23 cellular contexts compared by ENCODE assay signal in genomic region chr5:177189965-177190364, GRCh38.
"Had no signal": no experiment of that assay in that cellular context is flagged by ENCODE, and none has a peak within 500 bp of the region (broad histone marks: within the 10 kb centered on the region; RNA-seq: fewer than 3 reads in every experiment).

No MANE protein-coding gene starts in this region.

- FAIRE-seq: colon, endometrium, keratinocyte, TTC549 had no signal

- H3K4me1 Mint-ChIP-seq: nephron had no signal

- H3K9me3 ChIP-seq: body of pancreas, left ventricle myocardium inferior, right atrium auricular region, tibial nerve, vagina had no signal

- DNase-seq: activated naive CD4-positive, alpha-beta T cell treated with anti-CD3 and anti-CD28 coated beads, Interleukin-2, amount 50 U/mL, for 16 hours; activated T-cell treated with anti-CD3 and anti-CD28 coated beads, Interleukin-2, amount 50 U/mL, for 1 hour; amniotic stem cell; body of pancreas; caudate nucleus; left ventricle myocardium inferior; occipital lobe; stimulated activated CD4-positive, alpha-beta T cell treated with anti-CD3 and anti-CD28 coated beads, Interleukin-4, amount 100 ng/mL, for 24 hours; stimulated activated naive CD4-positive, alpha-beta T cell treated with Interleukin-2 at 50 U/mL for 16 hours; substantia nigra had no signal

- H3K4me3 ChIP-seq: body of pancreas, left ventricle myocardium inferior, right atrium auricular region, skin epidermis, tibial nerve, vagina had no signal

- ATAC-seq: body of pancreas had no signal

- H3K27me3 ChIP-seq: body of pancreas, right atrium auricular region, tibial nerve, vagina had no signal

- H3K27me3 Mint-ChIP-seq: memory B cell, progenitor cell of endocrine pancreas had no signal

- H3K9me3 Mint-ChIP-seq: activated T-helper 2 cell treated with anti-CD3 and anti-CD28 coated beads, Interferon-gamma antibody, Interleukin-2, Interleukin-4, amounts not matched to agents 10 μg/mL and 5 μg/mL and 100 μg/mL, durations not matched to agents 14 hours and 24 hours and 36 hours; memory B cell; nephron; T-helper 1 cell treated with Interleukin-12 subunit alpha and Interleukin-12 subunit beta and Interleukin-4 antibody, amounts not matched to agents 30 μg/mL and 1 μg/mL, for 36 hours had no signal

- H3K27ac Mint-ChIP-seq: activated T-helper 2 cell treated with anti-CD3 and anti-CD28 coated beads, Interferon-gamma antibody, Interleukin-2, Interleukin-4, amounts not matched to agents 10 μg/mL and 5 μg/mL and 100 μg/mL, durations not matched to agents 14 hours and 24 hours and 36 hours; memory B cell; nephron; progenitor cell of endocrine pancreas; T-helper 1 cell treated with Interleukin-12 subunit alpha and Interleukin-12 subunit beta and Interleukin-4 antibody, amounts not matched to agents 30 μg/mL and 1 μg/mL, for 36 hours had no signal

- H3K27ac ChIP-seq: body of pancreas, left ventricle myocardium inferior, right atrium auricular region, tibial nerve, vagina had no signal

- H3K4me3 Mint-ChIP-seq: memory B cell; nephron; T-helper 1 cell treated with Interleukin-12 subunit alpha and Interleukin-12 subunit beta and Interleukin-4 antibody, amounts not matched to agents 30 μg/mL and 1 μg/mL, for 36 hours had no signal

- H3K4me1 ChIP-seq: body of pancreas had no signal
